Comparison of ENCODE assay signal across 7 cellular contexts in genomic region chr1:245611251-245611650, GRCh38.
"Had no signal": no experiment of that assay in that cellular context is flagged by ENCODE, and none has a peak within 500 bp of the region (broad histone marks: within the 10 kb centered on the region; RNA-seq: fewer than 3 reads in every experiment).

No MANE protein-coding gene starts in this region.

- H3K9ac ChIP-seq: KMS-11 had no signal

- DNase-seq: HFFc6, KBM-7 had no signal

- H3K4me3 ChIP-seq: GM23338, HAP-1 had no signal

- H3K27ac ChIP-seq: HL-60, KMS-11 had no signal

- H3K4me3 Mint-ChIP-seq: GM23338, HFFc6, IgD-negative memory B cell had no signal

- H3K9me3 ChIP-seq: HAP-1 had no signal

- H3K27ac Mint-ChIP-seq: GM23338, HFFc6, IgD-negative memory B cell had no signal

- H3K36me3 ChIP-seq: HAP-1 had no signal

- H3K9me3 Mint-ChIP-seq: GM23338, HFFc6, IgD-negative memory B cell had no signal

- H3K4me1 ChIP-seq: HAP-1 had no signal
